26 cellular contexts compared by ENCODE assay signal in the genomic region with DNA sequence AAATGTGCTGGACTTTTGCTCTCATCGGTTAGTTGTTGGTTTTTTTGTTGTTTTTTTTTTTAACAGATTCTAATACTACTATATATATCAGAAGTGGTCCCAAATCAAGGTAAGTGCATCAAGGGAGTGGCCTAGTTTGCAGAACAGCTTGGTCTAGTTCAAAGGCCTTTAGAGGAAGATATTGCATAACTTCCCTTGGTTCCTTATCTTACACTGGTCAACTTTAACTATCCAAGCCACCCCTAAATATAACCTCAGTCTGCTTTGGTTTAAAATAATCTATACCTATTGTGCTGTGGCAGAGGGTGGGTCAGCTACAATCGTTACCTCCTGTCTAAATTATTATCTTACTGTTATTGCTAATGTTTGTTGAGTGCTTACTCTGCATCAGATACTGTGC. TPM values are rescaled to one million over a fixed set of nuclear protein-coding genes. Genes with fewer than 3 reads are reported as not detected.
"Had no signal": no experiment of that assay in that cellular context is flagged by ENCODE, and none has a peak within 500 bp of the region (broad histone marks: within the 10 kb centered on the region; RNA-seq: fewer than 3 reads in every experiment).

No MANE protein-coding gene starts in this region.

- H3K4me1 ChIP-seq: esophagus muscularis mucosa, gastroesophageal sphincter, pancreas, right lobe of liver had no signal

- H3K36me3 ChIP-seq: cardiac muscle cell, esophagus muscularis mucosa, gastroesophageal sphincter, heart left ventricle, pancreas, right lobe of liver, thoracic aorta, upper lobe of left lung had no signal

- H3K27me3 ChIP-seq: cardiac muscle cell, heart left ventricle, pancreas, right lobe of liver, upper lobe of left lung had no signal

- DNase-seq: activated B cell treated with CpG ODN at 0.5 μM for 24 hours; activated CD4-positive, alpha-beta memory T cell treated with anti-CD3 and anti-CD28 coated beads, Interleukin-2, amount 10 ng/mL, durations not matched to agents 7 days and 5 days; activated CD4-positive, alpha-beta T cell treated with anti-CD3 and anti-CD28 coated beads for 4 hours; activated CD8-positive, alpha-beta memory T cell treated with anti-CD3 and anti-CD28 coated beads, Interleukin-2, amount 10 ng/mL, durations not matched to agents 7 days and 5 days; activated naive CD4-positive, alpha-beta T cell; activated naive CD8-positive, alpha-beta T cell treated with anti-CD3 and anti-CD28 coated beads for 36 hours; amniotic stem cell; dermis blood vessel endothelial cell; effector memory CD4-positive, alpha-beta T cell; heart left ventricle; immature natural killer cell; natural killer cell; pancreas; right lobe of liver; stimulated activated CD4-positive, alpha-beta T cell treated with anti-CD3 and anti-CD28 coated beads, Interleukin-4, amount 100 ng/mL, for 4 hours; stimulated activated naive B cell treated with anti-CD40 and anti-IgM and Interleukin-4, amounts not matched to agents 10 μg/mL and 1 μg/mL and 100 μg/mL, for 72 hours; upper lobe of left lung had no signal

- H3K9me3 ChIP-seq: esophagus muscularis mucosa, gastroesophageal sphincter, heart left ventricle, pancreas, right lobe of liver, thoracic aorta, upper lobe of left lung had no signal

- H3K4me3 ChIP-seq: cardiac muscle cell, esophagus muscularis mucosa, gastroesophageal sphincter, heart left ventricle, pancreas, right lobe of liver, thoracic aorta, upper lobe of left lung had no signal

- ATAC-seq: activated CD8-positive, alpha-beta memory T cell treated with anti-CD3 and anti-CD28 coated beads, Interleukin-2, amount 10 ng/mL, durations not matched to agents 7 days and 5 days; gastroesophageal sphincter; stimulated activated naive B cell treated with anti-CD40 and anti-IgM and Interleukin-4, amounts not matched to agents 10 μg/mL and 1 μg/mL and 100 μg/mL, for 72 hours had no signal

- H3K27ac ChIP-seq: cardiac muscle cell, esophagus muscularis mucosa, gastroesophageal sphincter, pancreas, right lobe of liver, thoracic aorta had no signal

RNA-seq across cellular contexts. Expression of a gene that starts 6.9 kb away (rescaled TPM):
- total RNA-seq: activated B cell treated with CpG ODN at 0.5 μM for 24 hours; activated CD4-positive, alpha-beta memory T cell treated with anti-CD3 and anti-CD28 coated beads, Interleukin-2, amount 10 ng/mL, durations not matched to agents 7 days and 5 days; activated CD8-positive, alpha-beta memory T cell treated with anti-CD3 and anti-CD28 coated beads, Interleukin-2, amount 10 ng/mL, durations not matched to agents 7 days and 5 days; activated naive CD8-positive, alpha-beta T cell treated with anti-CD3 and anti-CD28 coated beads for 36 hours; cardiac muscle cell; chondrocyte; dermis blood vessel endothelial cell; endothelial cell of umbilical vein; pulmonary artery endothelial cell had no signal

RNA-seq across cellular contexts. Expression of a gene that starts 10.8 kb away (rescaled TPM):
- total RNA-seq: activated CD8-positive, alpha-beta memory T cell treated with anti-CD3 and anti-CD28 coated beads, Interleukin-2, amount 10 ng/mL, durations not matched to agents 7 days and 5 days; activated naive CD8-positive, alpha-beta T cell treated with anti-CD3 and anti-CD28 coated beads for 36 hours; chondrocyte; endothelial cell of umbilical vein had no signal

RNA-seq across cellular contexts. Expression of a gene that starts 19.8 kb away (rescaled TPM):
- total RNA-seq: activated B cell treated with CpG ODN at 0.5 μM for 24 hours; activated CD4-positive, alpha-beta memory T cell treated with anti-CD3 and anti-CD28 coated beads, Interleukin-2, amount 10 ng/mL, durations not matched to agents 7 days and 5 days; activated CD8-positive, alpha-beta memory T cell treated with anti-CD3 and anti-CD28 coated beads, Interleukin-2, amount 10 ng/mL, durations not matched to agents 7 days and 5 days; activated naive CD8-positive, alpha-beta T cell treated with anti-CD3 and anti-CD28 coated beads for 36 hours; cardiac muscle cell; chondrocyte; dermis blood vessel endothelial cell; endothelial cell of umbilical vein; esophagus muscularis mucosa; gastroesophageal sphincter; heart left ventricle; mesenteric fat pad; natural killer cell; pulmonary artery endothelial cell; right lobe of liver; thoracic aorta; upper lobe of left lung had no signal

RNA-seq across cellular contexts. Expression of a gene that starts 22.4 kb away (rescaled TPM):
- total RNA-seq: activated B cell treated with CpG ODN at 0.5 μM for 24 hours; activated CD4-positive, alpha-beta memory T cell treated with anti-CD3 and anti-CD28 coated beads, Interleukin-2, amount 10 ng/mL, durations not matched to agents 7 days and 5 days; activated CD8-positive, alpha-beta memory T cell treated with anti-CD3 and anti-CD28 coated beads, Interleukin-2, amount 10 ng/mL, durations not matched to agents 7 days and 5 days; activated naive CD8-positive, alpha-beta T cell treated with anti-CD3 and anti-CD28 coated beads for 36 hours; cardiac muscle cell; chondrocyte; dermis blood vessel endothelial cell; endothelial cell of umbilical vein; pulmonary artery endothelial cell had no signal

RNA-seq across cellular contexts. Expression of a gene that starts 47.8 kb away (rescaled TPM):
- total RNA-seq: activated B cell treated with CpG ODN at 0.5 μM for 24 hours; activated CD4-positive, alpha-beta memory T cell treated with anti-CD3 and anti-CD28 coated beads, Interleukin-2, amount 10 ng/mL, durations not matched to agents 7 days and 5 days; activated CD8-positive, alpha-beta memory T cell treated with anti-CD3 and anti-CD28 coated beads, Interleukin-2, amount 10 ng/mL, durations not matched to agents 7 days and 5 days; activated naive CD8-positive, alpha-beta T cell treated with anti-CD3 and anti-CD28 coated beads for 36 hours; cardiac muscle cell; chondrocyte; dermis blood vessel endothelial cell; endothelial cell of umbilical vein; esophagus muscularis mucosa; heart left ventricle; lower leg skin; mesenteric fat pad; natural killer cell; pancreas; pulmonary artery endothelial cell; right lobe of liver; thoracic aorta; upper lobe of left lung had no signal
